7 cellular contexts compared by ENCODE assay signal in the genomic region with DNA sequence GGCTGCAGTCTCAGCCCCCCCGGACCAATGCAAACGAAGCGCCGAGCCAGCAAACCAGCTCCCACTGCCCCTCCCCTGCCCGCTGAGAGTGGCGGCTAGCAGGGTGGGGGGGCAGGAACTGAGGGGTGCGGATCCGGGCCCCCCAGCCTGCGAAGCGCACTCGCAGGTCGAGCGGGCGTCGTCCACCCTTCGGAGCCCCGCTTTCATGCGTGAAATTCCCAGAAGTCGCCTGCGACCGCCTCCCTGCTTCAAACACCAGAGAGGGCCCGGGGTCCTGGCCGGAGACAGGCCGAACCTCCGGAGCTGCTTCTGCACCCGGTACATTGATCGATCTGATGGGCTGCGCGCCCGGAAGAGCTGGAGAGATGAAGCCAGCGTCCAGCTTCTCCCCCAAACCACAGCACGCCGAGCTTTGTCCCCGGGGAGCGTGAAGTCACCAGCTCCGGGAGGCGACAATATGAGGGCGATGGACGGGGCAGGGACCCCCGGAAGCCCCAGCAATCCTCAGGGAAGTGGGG. TPM values are rescaled to one million over a fixed set of nuclear protein-coding genes. Genes with fewer than 3 reads are reported as not detected.
DNase-seq lines count a peak whose midpoint lies in the region; ATAC-seq and TF ChIP-seq lines count a peak whose summit lies in the region.

No MANE protein-coding gene starts in this region.

- peak overlapping the region; percentile 96 for H3K4me3 ChIP-seq in GM12865 (ENCODE audit: low read depth, low read length)
- H3K4me3 ChIP-seq in KMS-11 (IDR thresholded peaks at IDR 0.05; ENCODE audit: insufficient read depth, low read depth, low read length): no peak overlapping the region
- peak overlapping the region; percentile 92 for H3K4me3 ChIP-seq in iPS-20b (ENCODE audit: low read length)
- peak overlapping the region; percentile 40 to 81 (median 63) for H3K4me3 ChIP-seq in skin epidermis

- intact Hi-C loops in MCF 10A (cut with micrococcal nuclease): loop anchor here (1.0 to 10.0 kb wide), 2 partner anchors 53 to 288 kb away; a partner anchor contains a TSS

- H4K20me1 ChIP-seq in KMS-11 (ENCODE audit: insufficient read depth): no peaks in the 10 kb centered on the region

- no peak for ATAC-seq in T-cell (replicated peaks in 1 of 4)
- ATAC-seq in GM21360 (IDR thresholded peaks at IDR 0.05; ENCODE audit: unreplicated experiment): no peak

- peak overlapping the region; percentile 86 for H3K4me2 ChIP-seq in KMS-11

- no peaks in the 10 kb centered on the region for H3K27me3 Mint-ChIP-seq in T-cell
- H3K27me3 Mint-ChIP-seq in MCF 10A (ENCODE audit: insufficient read depth, unreplicated experiment): no peaks in the 10 kb centered on the region

- H3K4me3 Mint-ChIP-seq in T-cell: peak overlapping the region; percentile 77 to 87 (median 83)
- H3K4me3 Mint-ChIP-seq in MCF 10A (ENCODE audit: unreplicated experiment): peak overlapping the region; percentile 76

- CTCF ChIA-PET in T-cell (lab: Charles Lee) (interaction anchor here in 1 of 2 donors (0.7 to 1.5 kb wide), 5 partner anchors 21 to 316 kb away, joined by 3 to 7 read pairs (median 4); a partner anchor contains a TSS), MCF 10A (lab: Yijun Ruan, JAX) (interaction anchor here (0.6 to 1.3 kb wide), 11 partner anchors 8 to 719 kb away, joined by 3 to 5 read pairs (median 3); a partner anchor contains a TSS)

- H3K27me3 ChIP-seq in KMS-11 (ENCODE audit: insufficient read depth, low read depth) (no peaks in the 10 kb centered on the region), iPS-20b (ENCODE audit: insufficient read depth, low read length) (no peaks in the 10 kb centered on the region)

- no peak for TF ChIP-seq CTCF in GM12865 (IDR thresholded peaks at IDR 0.05; ENCODE audit: insufficient read depth, low read depth, low read length, missing control alignments)
- TF ChIP-seq CTCF in KMS-11 (conservative IDR thresholded peaks at IDR 0.05; ENCODE audit: low read depth, low read length): no peak
- no peak for TF ChIP-seq CTCF in MCF 10A (IDR thresholded peaks at IDR 0.05; ENCODE audit: unreplicated experiment)

- H3K9me3 ChIP-seq in iPS-20b (ENCODE audit: insufficient read depth, low read depth, low read length): no peaks in the 10 kb centered on the region

- DNase-seq in GM12865 (ENCODE audit: low read depth): peak; percentile 91
- peak in 15 of 34 experiments; percentile 6 to 56 (median 18) for DNase-seq in T-cell
- DNase-seq in MCF 10A (ENCODE audit: unreplicated experiment): peak; percentile 61

- H3K9ac ChIP-seq in KMS-11 (peak overlapping the region; percentile 92), iPS-20b (ENCODE audit: low read depth, low read length) (peak overlapping the region; percentile 99)

- H3K36me3 Mint-ChIP-seq in T-cell (peaks cover 10% of the 10 kb centered on the region), MCF 10A (ENCODE audit: insufficient read depth, unreplicated experiment) (peaks cover 8% of the 10 kb centered on the region)

- peak overlapping the region; percentile 68 to 83 for H3K27ac Mint-ChIP-seq in T-cell
- peak overlapping the region; percentile 40 for H3K27ac Mint-ChIP-seq in MCF 10A (ENCODE audit: low read depth, unreplicated experiment)

- no peaks in the 10 kb centered on the region for H3K36me3 ChIP-seq in KMS-11 (ENCODE audit: insufficient read depth)
- H3K36me3 ChIP-seq in iPS-20b (ENCODE audit: insufficient read depth, low read depth, low read length): peaks cover 22% of the 10 kb centered on the region

- H3K4me1 Mint-ChIP-seq in T-cell (peaks cover 36 to 42% (median 36%) of the 10 kb centered on the region in 3 donors), MCF 10A (ENCODE audit: insufficient read depth, unreplicated experiment) (peaks cover 10% of the 10 kb centered on the region)

- POLR2A ChIA-PET in T-cell (lab: Charles Lee) (interaction anchor here (0.7 to 1.3 kb wide), 5 partner anchors 21 to 68 kb away, joined by 3 to 15 read pairs (median 6); a partner anchor contains a TSS), MCF 10A (lab: Yijun Ruan, JAX) (interaction anchor here (0.7 to 2.8 kb wide), 25 partner anchors 9 to 407 kb away, joined by 3 to 61 read pairs (median 5); a partner anchor contains a TSS)

- H2AFZ ChIP-seq in KMS-11 (ENCODE audit: low read depth): peak overlapping the region; percentile 70

- peaks cover 33% of the 10 kb centered on the region for H3K4me1 ChIP-seq in KMS-11 (ENCODE audit: low read depth, poor library complexity, severe bottlenecking)
- peaks cover 25% of the 10 kb centered on the region; the same call in 1 of the 2 replicates for H3K4me1 ChIP-seq in iPS-20b (ENCODE audit: insufficient read depth, low read length)

- peaks cover 18% of the 10 kb centered on the region; the same call in 1 of the 2 replicates for H3K79me2 ChIP-seq in KMS-11 (ENCODE audit: insufficient read depth, low read depth)

- BruUV-seq in MCF 10A (replicated peaks; lab: Mats Ljungman, UMichigan): no TSS peak

- H3K27ac ChIP-seq in KMS-11 (peak overlapping the region; percentile 93), iPS-20b (ENCODE audit: low read length) (peak overlapping the region; percentile 94), skin epidermis (peak overlapping the region; percentile 60 to 97 (median 88))

- H3K9me3 Mint-ChIP-seq in T-cell (no peaks in the 10 kb centered on the region), MCF 10A (ENCODE audit: unreplicated experiment) (no peaks in the 10 kb centered on the region)

RNA-seq across cellular contexts. Expression of a gene that starts 0.6 kb away (rescaled TPM):
- 10 to 100 TPM; 53.1 to 56.7 (median 54.6) TPM for total RNA-seq in T-cell
- 16.0 and 19.2 TPM in 2 replicates for total RNA-seq in MCF 10A (2022)

RNA-seq across cellular contexts. Expression of a gene that starts 52.6 kb away (rescaled TPM):
- total RNA-seq in T-cell: 10 to 100 TPM; 56.9 to 69.3 (median 62.3) TPM
- 84.8 and 101 TPM in 2 replicates for total RNA-seq in MCF 10A (2022)

RNA-seq across cellular contexts. Expression of a gene that starts 54.5 kb away (rescaled TPM):
- 100 to 1,000 TPM; 460 to 628 (median 478) TPM for total RNA-seq in T-cell
- 0.25 and 0.93 TPM in 2 replicates for total RNA-seq in MCF 10A (2022)

Comparison
In these comparisons a context has a peak if more than half of its experiments do, and no peak if none do; other contexts are left out.
1. RNA of a gene that starts 54.5 kb away (total RNA-seq): 460 to 628 TPM in T-cell; 0.25 to 0.93 TPM in MCF 10A; every median in the first group is over 100 times any median in the second.
2. Peak in every context shown above with its lines, with median percentiles within 50 percentile points of each other: H3K27ac ChIP-seq.